In the genomic region with DNA sequence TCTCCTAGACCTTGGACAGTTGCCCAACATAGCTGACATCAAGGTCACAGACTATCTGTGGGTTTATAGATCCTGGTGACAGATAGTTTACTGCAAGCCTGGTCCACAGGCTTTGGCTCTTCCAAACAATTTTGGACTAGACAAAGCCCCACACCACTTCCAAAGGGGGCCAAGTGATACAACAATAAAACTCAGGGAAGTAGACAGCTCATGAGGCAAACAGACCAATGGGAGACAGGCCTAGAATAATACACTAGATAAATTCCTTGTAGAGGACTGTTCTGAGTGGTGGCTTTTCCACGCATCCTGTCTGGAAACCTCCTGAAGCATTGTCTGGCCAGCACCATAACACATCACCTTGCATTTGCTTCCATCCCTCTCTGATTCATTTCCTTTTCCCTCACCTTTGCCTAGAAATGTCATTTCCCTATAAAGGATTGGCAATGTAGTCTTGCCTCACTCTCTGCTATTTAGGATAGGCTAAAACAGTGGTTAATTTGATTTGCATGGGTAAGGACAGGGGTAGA, we compare ENCODE assay signal across 16 cellular contexts.
DNase-seq lines count a peak whose midpoint lies in the region; ATAC-seq, FAIRE-seq and TF ChIP-seq lines count a peak whose summit lies in the region.
"Had no signal": no experiment of that assay in that cellular context is flagged by ENCODE, and none has a peak within 500 bp of the region (broad histone marks: within the 10 kb centered on the region; RNA-seq: fewer than 3 reads in every experiment).

No MANE protein-coding gene starts in this region.

- TF ChIP-seq RAD21 in HepG2 (CRISPR knock-in tag; IDR thresholded peaks at IDR 0.05): no peak

- no TSS peak for BruUV-seq in HepG2 (replicated peaks; lab: Mats Ljungman, UMichigan)

- H3K27me3 ChIP-seq in HepG2 (ENCODE audit: control insufficient read depth in 1 of 2, insufficient read depth in 2 of 2, low read length in 2 of 2) (no peaks in the 10 kb centered on the region), right lobe of liver (no peaks in the 10 kb centered on the region), bronchial epithelial cell (ENCODE audit: control insufficient read depth, insufficient read depth, low read length) (no peaks in the 10 kb centered on the region), colonic mucosa (no peaks in the 10 kb centered on the region)
- H3K27me3 ChIP-seq: BLaER1 treated with 17β-estradiol and CSF1 and Interleukin-3, amounts not matched to agents 10 nM and 100 nM had no signal

- H3K4me2 ChIP-seq in HepG2 (ENCODE audit: low read depth, low read length): no peak overlapping the region
- H3K4me2 ChIP-seq: BLaER1 treated with 17β-estradiol and CSF1 and Interleukin-3, amounts not matched to agents 10 nM and 100 nM had no signal

- FAIRE-seq in HepG2 (lab: Jason Lieb, UNC) (no peak), bronchial epithelial cell (lab: Jason Lieb, UNC) (no peak)
- FAIRE-seq: GM12878, GM18507, H54 had no signal

- no peak overlapping the region for H2AFZ ChIP-seq in HepG2 (ENCODE audit: low read length)

- H3K36me3 ChIP-seq in HepG2 (replicated peaks in 1 of 2; ENCODE audit: control insufficient read depth in 1 of 2, insufficient read depth in 2 of 2, low read length in 2 of 2) (no peaks in the 10 kb centered on the region), right lobe of liver (no peaks in the 10 kb centered on the region), bronchial epithelial cell (ENCODE audit: control insufficient read depth, insufficient read depth, low read length) (no peaks in the 10 kb centered on the region), colonic mucosa (no peaks in the 10 kb centered on the region)
- H3K36me3 ChIP-seq: BLaER1 treated with 17β-estradiol and CSF1 and Interleukin-3, amounts not matched to agents 10 nM and 100 nM had no signal

- H3K4me1 ChIP-seq in HepG2 (ENCODE audit: insufficient read depth, low read length) (no peaks in the 10 kb centered on the region), right lobe of liver (no peaks in the 10 kb centered on the region), colonic mucosa (no peaks in the 10 kb centered on the region)
- H3K4me1 ChIP-seq: BLaER1 treated with 17β-estradiol and CSF1 and Interleukin-3, amounts not matched to agents 10 nM and 100 nM had no signal

- no peak for TF ChIP-seq CTCF in HepG2 (CRISPR knock-in tag; IDR thresholded peaks at IDR 0.05)
- no peak for TF ChIP-seq CTCF in right lobe of liver (IDR thresholded peaks at IDR 0.05)
- no peak for TF ChIP-seq CTCF in bronchial epithelial cell (IDR thresholded peaks at IDR 0.05; ENCODE audit: insufficient read depth, low read length, severe bottlenecking)
- no peak for TF ChIP-seq CTCF in colonic mucosa (IDR thresholded peaks at IDR 0.05)

- in situ Hi-C loops in HepG2 (cut with HindIII; ENCODE audit: extremely low pct_ligation_motif_present, low pct_unique_long_range_greater_than_20kb): no loop called here

- 53% methylated on average over 1 of the region's 1 CpG for WGBS in HepG2 (ENCODE audit: low lambda C conversion rate)
- 67% methylated on average over 1 of the region's 1 CpG for WGBS in right lobe of liver (ENCODE audit: insufficient coverage, low coverage, low lambda C conversion rate, missing lambda C conversion rate)

- peak; percentile 41; the same call in 1 of the 3 replicates for ATAC-seq in HepG2
- no peak for ATAC-seq in right lobe of liver
- ATAC-seq: GM12878 had no signal

- DNase-seq in HepG2 (ENCODE audit: low spot score) (peak; percentile 2), right lobe of liver (no peak), bronchial epithelial cell (ENCODE audit: low read depth) (peak; percentile 39), kidney tubule cell (ENCODE audit: low spot score) (peak; percentile 10), colonic mucosa (no peak), HPDE6-E6E7 (ENCODE audit: extremely low spot score) (no peak), NCI-H1930 (lab: John Stamatoyannopoulos, UW) (no peak)
- DNase-seq: ACHN; Calu3; CD4-positive, CD25-positive, alpha-beta regulatory T cell; DMS79 had no signal

- H3K9ac ChIP-seq in HepG2 (ENCODE audit: insufficient read depth, low read depth, low read length) (no peak overlapping the region), colonic mucosa (ENCODE audit: low read depth in 2 of 2, low read length in 2 of 2) (no peak overlapping the region)
- H3K9ac ChIP-seq: BLaER1 treated with 17β-estradiol and CSF1 and Interleukin-3, amounts not matched to agents 10 nM and 100 nM had no signal

- H3K79me2 ChIP-seq in HepG2 (ENCODE audit: insufficient read depth, low read length): no peaks in the 10 kb centered on the region

- TF ChIP-seq EP300 in HepG2 (IDR thresholded peaks at IDR 0.05; ENCODE audit: low read depth in 2 of 2, low read length in 2 of 2): no peak
- TF ChIP-seq EP300 in HepG2 (CRISPR knock-in tag; IDR thresholded peaks at IDR 0.05; ENCODE audit: borderline replicate concordance): no peak

- POLR2A ChIA-PET in HepG2 (lab: Yijun Ruan, JAX): no interaction called here

- intact Hi-C loops in HepG2 (cut with micrococcal nuclease; ENCODE audit: unreplicated experiment): no loop called here
- intact Hi-C loops in right lobe of liver (cut with DNase I): no loop called here
- intact Hi-C loops in colonic mucosa (cut with DNase I): no loop called here

- H3K27ac ChIP-seq in HepG2 (ENCODE audit: extremely low read length, insufficient read depth, low read length) (no peak overlapping the region), right lobe of liver (no peak overlapping the region), colonic mucosa (no peak overlapping the region)
- H3K27ac ChIP-seq: BLaER1 treated with 17β-estradiol and CSF1 and Interleukin-3, amounts not matched to agents 10 nM and 100 nM; HL-60 had no signal

- TF ChIP-seq POLR2A in HepG2 (IDR thresholded peaks at IDR 0.05; ENCODE audit: insufficient read depth in 1 of 2, low read depth in 2 of 2, low read length in 2 of 2) (no peak), right lobe of liver (IDR thresholded peaks at IDR 0.05) (no peak)

- H3K4me3 ChIP-seq in HepG2 (replicated peaks in 1 of 3; ENCODE audit: insufficient read depth in 1 of 3, low read depth in 2 of 3, low read length in 3 of 3) (no peak overlapping the region), right lobe of liver (no peak overlapping the region), bronchial epithelial cell (ENCODE audit: low read depth, low read length) (no peak overlapping the region), colonic mucosa (no peak overlapping the region)
- H3K4me3 ChIP-seq: BLaER1 treated with 17β-estradiol and CSF1 and Interleukin-3, amounts not matched to agents 10 nM and 100 nM; GM12878 had no signal

- H3K9me3 ChIP-seq in HepG2 (ENCODE audit: low read length) (no peaks in the 10 kb centered on the region), right lobe of liver (no peaks in the 10 kb centered on the region), colonic mucosa (no peaks in the 10 kb centered on the region)
- H3K9me3 ChIP-seq: BLaER1 treated with 17β-estradiol and CSF1 and Interleukin-3, amounts not matched to agents 10 nM and 100 nM had no signal

- H4K20me1 ChIP-seq in HepG2 (ENCODE audit: insufficient read depth, low read length): no peaks in the 10 kb centered on the region
- H4K20me1 ChIP-seq: BLaER1 treated with 17β-estradiol and CSF1 and Interleukin-3, amounts not matched to agents 10 nM and 100 nM had no signal

- CTCF ChIA-PET in HepG2 (lab: Yijun Ruan, JAX; ENCODE audit: low intra/inter-chr PET ratio, low total read pairs): no interaction called here

TF ChIP-seq in HepG2, 621 proteins besides CTCF, POLR2A, EP300 and RAD21 (continues in another document):
- TF ChIP-seq SALL1 (CRISPR knock-in tag; IDR thresholded peaks at IDR 0.05) (no peak), ZNF10 (CRISPR knock-in tag; IDR thresholded peaks at IDR 0.05; ENCODE audit: borderline replicate concordance, low read depth) (no peak), MATR3 (CRISPR knock-in tag; IDR thresholded peaks at IDR 0.05) (no peak), LCORL (IDR thresholded peaks at IDR 0.05) (no peak), LCORL (CRISPR knock-in tag; IDR thresholded peaks at IDR 0.05) (no peak), ETV5 (CRISPR knock-in tag; IDR thresholded peaks at IDR 0.05; ENCODE audit: borderline replicate concordance) (no peak), ZFX (CRISPR knock-in tag; IDR thresholded peaks at IDR 0.05; ENCODE audit: low read depth) (no peak), ZNF572 (CRISPR knock-in tag; IDR thresholded peaks at IDR 0.05) (no peak)
- TF ChIP-seq, protein P1, sequence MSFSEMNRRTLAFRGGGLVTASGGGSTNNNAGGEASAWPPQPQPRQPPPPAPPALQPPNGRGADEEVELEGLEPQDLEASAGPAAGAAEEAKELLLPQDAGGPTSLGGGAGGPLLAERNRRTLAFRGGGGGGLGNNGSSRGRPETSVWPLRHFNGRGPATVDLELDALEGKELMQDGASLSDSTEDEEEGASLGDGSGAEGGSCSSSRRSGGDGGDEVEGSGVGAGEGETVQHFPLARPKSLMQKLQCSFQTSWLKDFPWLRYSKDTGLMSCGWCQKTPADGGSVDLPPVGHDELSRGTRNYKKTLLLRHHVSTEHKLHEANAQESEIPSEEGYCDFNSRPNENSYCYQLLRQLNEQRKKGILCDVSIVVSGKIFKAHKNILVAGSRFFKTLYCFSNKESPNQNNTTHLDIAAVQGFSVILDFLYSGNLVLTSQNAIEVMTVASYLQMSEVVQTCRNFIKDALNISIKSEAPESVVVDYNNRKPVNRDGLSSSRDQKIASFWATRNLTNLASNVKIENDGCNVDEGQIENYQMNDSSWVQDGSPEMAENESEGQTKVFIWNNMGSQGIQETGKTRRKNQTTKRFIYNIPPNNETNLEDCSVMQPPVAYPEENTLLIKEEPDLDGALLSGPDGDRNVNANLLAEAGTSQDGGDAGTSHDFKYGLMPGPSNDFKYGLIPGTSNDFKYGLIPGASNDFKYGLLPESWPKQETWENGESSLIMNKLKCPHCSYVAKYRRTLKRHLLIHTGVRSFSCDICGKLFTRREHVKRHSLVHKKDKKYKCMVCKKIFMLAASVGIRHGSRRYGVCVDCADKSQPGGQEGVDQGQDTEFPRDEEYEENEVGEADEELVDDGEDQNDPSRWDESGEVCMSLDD (CRISPR knock-in tag; IDR thresholded peaks at IDR 0.05; ENCODE audit: borderline replicate concordance): no peak
- TF ChIP-seq, protein P2, sequence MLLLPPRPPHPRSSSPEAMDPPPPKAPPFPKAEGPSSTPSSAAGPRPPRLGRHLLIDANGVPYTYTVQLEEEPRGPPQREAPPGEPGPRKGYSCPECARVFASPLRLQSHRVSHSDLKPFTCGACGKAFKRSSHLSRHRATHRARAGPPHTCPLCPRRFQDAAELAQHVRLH (CRISPR knock-in tag; IDR thresholded peaks at IDR 0.05; ENCODE audit: borderline replicate concordance, low read depth): no peak
- TF ChIP-seq, protein P3, sequence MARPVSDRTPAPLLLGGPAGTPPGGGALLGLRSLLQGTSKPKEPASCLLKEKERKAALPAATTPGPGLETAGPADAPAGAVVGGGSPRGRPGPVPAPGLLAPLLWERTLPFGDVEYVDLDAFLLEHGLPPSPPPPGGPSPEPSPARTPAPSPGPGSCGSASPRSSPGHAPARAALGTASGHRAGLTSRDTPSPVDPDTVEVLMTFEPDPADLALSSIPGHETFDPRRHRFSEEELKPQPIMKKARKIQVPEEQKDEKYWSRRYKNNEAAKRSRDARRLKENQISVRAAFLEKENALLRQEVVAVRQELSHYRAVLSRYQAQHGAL (CRISPR knock-in tag; IDR thresholded peaks at IDR 0.05; ENCODE audit: not compliant biosample characterization): no peak

Comparison
In these comparisons a context has a peak if more than half of its experiments do, and no peak if none do; other contexts are left out.
1. DNase-seq: peak in HepG2 (single experiment), bronchial epithelial cell (single experiment) and kidney tubule cell (single experiment); none in right lobe of liver (0 of 3), colonic mucosa (single experiment), HPDE6-E6E7 (single experiment) and NCI-H1930 (0 of 2).